ENCODE assay signal across 35 cellular contexts in genomic region chr1:222889445-222889844, GRCh38.
DNase-seq lines count a peak whose midpoint lies in the region; ATAC-seq, FAIRE-seq and TF ChIP-seq lines count a peak whose summit lies in the region.
"Had no signal": no experiment of that assay in that cellular context is flagged by ENCODE, and none has a peak within 500 bp of the region (broad histone marks: within the 10 kb centered on the region; RNA-seq: fewer than 3 reads in every experiment).

No MANE protein-coding gene starts in this region.

- peak overlapping the region in 1 of 9 donors; percentile 5 for H3K27ac Mint-ChIP-seq in naive thymus-derived CD4-positive, alpha-beta T cell
- H3K27ac Mint-ChIP-seq: activated T-cell treated with anti-CD3 and anti-CD28 coated beads, Interleukin-2, amount 50 U/mL, for 24 hours; stimulated activated naive B cell treated with anti-CD40 and anti-IgM and Interleukin-4, amounts not matched to agents 10 μg/mL and 1 μg/mL and 100 μg/mL, for 72 hours had no signal

- ATAC-seq in naive thymus-derived CD4-positive, alpha-beta T cell = no peak
- ATAC-seq: esophagus mucosa; left lobe of liver; stimulated activated naive B cell treated with anti-CD40 and anti-IgM and Interleukin-4, amounts not matched to agents 10 μg/mL and 1 μg/mL and 100 μg/mL, for 72 hours had no signal

- no peak overlapping the region for H3K9ac ChIP-seq in kidney (ENCODE audit: low read length in 2 of 2)
- H3K9ac ChIP-seq: BLaER1 treated with 17β-estradiol and CSF1 and Interleukin-3, amounts not matched to agents 10 nM and 100 nM had no signal

- H3K36me3 ChIP-seq in kidney (ENCODE audit: control insufficient read depth in 1 of 2, insufficient read depth in 2 of 2, low read length in 2 of 2) = no peaks in the 10 kb centered on the region
- no peaks in the 10 kb centered on the region for H3K36me3 ChIP-seq in naive thymus-derived CD4-positive, alpha-beta T cell (ENCODE audit: control insufficient read depth in 2 of 3, insufficient read depth in 3 of 3, low read length in 3 of 3)
- H3K36me3 ChIP-seq: colonic mucosa, neutrophil, prostate gland, sigmoid colon, WERI-Rb-1 had no signal

- peaks cover 0 to 18% (median 6%) of the 10 kb centered on the region in 5 donors for H3K36me3 Mint-ChIP-seq in naive thymus-derived CD4-positive, alpha-beta T cell

- intact Hi-C loops in kidney (cut with DNase I) = no loop called here
- intact Hi-C loops in naive thymus-derived CD4-positive, alpha-beta T cell (cut with micrococcal nuclease) = no loop called here

- DNase-seq in EL (peak; percentile 45), M059J (ENCODE audit: low read depth) (peak; percentile 56), T47D (ENCODE audit: low read depth in 1 of 2, low spot score in 1 of 2) (peak; percentile 41 to 42), kidney (no peak), A172 (ENCODE audit: low spot score) (no peak), GM03348 (ENCODE audit: low spot score) (no peak), GM13976 (ENCODE audit: low spot score) (no peak)
- DNase-seq in naive thymus-derived CD4-positive, alpha-beta T cell = no peak
- DNase-seq: activated CD4-positive, alpha-beta T cell treated with anti-CD3 and anti-CD28 coated beads for 48 hours; activated CD8-positive, alpha-beta memory T cell treated with anti-CD3 and anti-CD28 coated beads for 24 hours; activated gamma-delta T cell treated with Interleukin-2 at 50 U/mL for 16 hours; activated T-cell treated with anti-CD3 and anti-CD28 coated beads, Interleukin-2, amount 50 U/mL, for 24 hours; amniotic stem cell; colonic mucosa; COR-L47; DMS53; effector memory CD4-positive, alpha-beta T cell; GF-D8; mesenchymal stem cell; NCI-H1694 treated with DMSO at 0.1 percent for 48 hours; NCI-H2171 treated with DMSO at 0.1 percent for 48 hours; NCI-H526; sigmoid colon; stimulated activated CD4-positive, alpha-beta T cell treated with anti-CD3 and anti-CD28 coated beads, Interleukin-4, amount 100 ng/mL, for 4 hours; stimulated activated naive B cell treated with anti-CD40 and anti-IgM and Interleukin-4, amounts not matched to agents 10 μg/mL and 1 μg/mL and 100 μg/mL, for 72 hours; testis; WERI-Rb-1 had no signal

- no peaks in the 10 kb centered on the region for H3K27me3 ChIP-seq in naive thymus-derived CD4-positive, alpha-beta T cell (ENCODE audit: control insufficient read depth in 2 of 2, insufficient read depth in 2 of 2, low read length in 2 of 2)
- H3K27me3 ChIP-seq: BLaER1 treated with 17β-estradiol and CSF1 and Interleukin-3, amounts not matched to agents 10 nM and 100 nM; colonic mucosa; neutrophil; sigmoid colon; testis had no signal

- in situ Hi-C loops in T47D (cut with HindIII; ENCODE audit: low pct_unique_long_range_greater_than_20kb, low sequenced_read_pairs) (no loop called here), GM13976 (cut with MboI; ENCODE audit: low sequenced_read_pairs, unreplicated experiment) (no loop called here)

- H3K9me3 ChIP-seq in kidney (ENCODE audit: control insufficient read depth in 1 of 2, low read length in 2 of 2) = no peaks in the 10 kb centered on the region
- H3K9me3 ChIP-seq in naive thymus-derived CD4-positive, alpha-beta T cell (ENCODE audit: control insufficient read depth in 2 of 3, low read length in 3 of 3) = no peaks in the 10 kb centered on the region
- H3K9me3 ChIP-seq: colonic mucosa, neutrophil, prostate gland, sigmoid colon, testis had no signal

- CTCF ChIA-PET in naive thymus-derived CD4-positive, alpha-beta T cell (lab: Charles Lee) = no interaction called here

- POLR2A ChIA-PET in naive thymus-derived CD4-positive, alpha-beta T cell (lab: Charles Lee) = no interaction called here

- H3K4me3 ChIP-seq in kidney (ENCODE audit: low read length in 2 of 2) = no peak overlapping the region
- H3K4me3 ChIP-seq in naive thymus-derived CD4-positive, alpha-beta T cell (ENCODE audit: low read length) = no peak overlapping the region
- H3K4me3 ChIP-seq: BLaER1 treated with 17β-estradiol and CSF1 and Interleukin-3, amounts not matched to agents 10 nM and 100 nM; colonic mucosa; prostate gland; sigmoid colon; testis had no signal

- FAIRE-seq in kidney (lab: Jason Lieb, UNC) = peak; percentile 56
- FAIRE-seq: urothelium cell line had no signal

- TF ChIP-seq CTCF in kidney (IDR thresholded peaks at IDR 0.05; ENCODE audit: borderline replicate concordance, extremely low read depth, insufficient read depth) (no peak), GM13976 (IDR thresholded peaks at IDR 0.05; ENCODE audit: borderline replicate concordance, control extremely low read depth, extremely low read depth, insufficient read depth, missing control alignments) (no peak)

- no peak overlapping the region for H3K27ac ChIP-seq in kidney (ENCODE audit: low read depth in 2 of 2, low read length in 2 of 2)
- H3K27ac ChIP-seq in naive thymus-derived CD4-positive, alpha-beta T cell (ENCODE audit: low read depth, low read length) = no peak overlapping the region
- H3K27ac ChIP-seq: BLaER1 treated with 17β-estradiol and CSF1 and Interleukin-3, amounts not matched to agents 10 nM and 100 nM; colonic mucosa; HL-60; neutrophil; prostate gland; RWPE1; sigmoid colon; testis; WERI-Rb-1 had no signal

- H3K4me3 Mint-ChIP-seq in naive thymus-derived CD4-positive, alpha-beta T cell = no peak overlapping the region
- H3K4me3 Mint-ChIP-seq: activated T-cell treated with anti-CD3 and anti-CD28 coated beads, Interleukin-2, amount 50 U/mL, for 24 hours; stimulated activated naive B cell treated with anti-CD40 and anti-IgM and Interleukin-4, amounts not matched to agents 10 μg/mL and 1 μg/mL and 100 μg/mL, for 72 hours had no signal

- peaks cover 3 to 16% (median 11%) of the 10 kb centered on the region in 7 donors for H3K4me1 Mint-ChIP-seq in naive thymus-derived CD4-positive, alpha-beta T cell

- H3K27me3 Mint-ChIP-seq in naive thymus-derived CD4-positive, alpha-beta T cell = no peaks in the 10 kb centered on the region
- H3K27me3 Mint-ChIP-seq: activated T-cell treated with anti-CD3 and anti-CD28 coated beads, Interleukin-2, amount 50 U/mL, for 24 hours; stimulated activated naive B cell treated with anti-CD40 and anti-IgM and Interleukin-4, amounts not matched to agents 10 μg/mL and 1 μg/mL and 100 μg/mL, for 72 hours had no signal

- peaks cover 0 to 17% of the 10 kb centered on the region in 2 donors for H3K4me1 ChIP-seq in kidney (ENCODE audit: control insufficient read depth in 1 of 2, insufficient read depth in 1 of 2, low read depth in 1 of 2, low read length in 2 of 2)
- no peaks in the 10 kb centered on the region for H3K4me1 ChIP-seq in naive thymus-derived CD4-positive, alpha-beta T cell (ENCODE audit: control insufficient read depth in 2 of 2, insufficient read depth in 2 of 2, low read length in 2 of 2)
- H3K4me1 ChIP-seq: colonic mucosa, prostate gland, testis had no signal

- H3K9me3 Mint-ChIP-seq in naive thymus-derived CD4-positive, alpha-beta T cell = no peaks in the 10 kb centered on the region
- H3K9me3 Mint-ChIP-seq: activated T-cell treated with anti-CD3 and anti-CD28 coated beads, Interleukin-2, amount 50 U/mL, for 24 hours; stimulated activated naive B cell treated with anti-CD40 and anti-IgM and Interleukin-4, amounts not matched to agents 10 μg/mL and 1 μg/mL and 100 μg/mL, for 72 hours had no signal

Comparison
In these comparisons a context has a peak if more than half of its experiments do, and no peak if none do; other contexts are left out.
1. DNase-seq: peak in EL (single experiment), M059J (single experiment) and T47D (2 of 2); none in kidney (single experiment), A172 (single experiment), naive thymus-derived CD4-positive, alpha-beta T cell (0 of 9), GM03348 (single experiment) and GM13976 (single experiment).